14 cellular contexts compared by ENCODE assay signal in genomic region chr7:132865766-132866531, GRCh38.
DNase-seq lines count a peak whose midpoint lies in the region; ATAC-seq and TF ChIP-seq lines count a peak whose summit lies in the region.
"Had no signal": no experiment of that assay in that cellular context is flagged by ENCODE, and none has a peak within 500 bp of the region (broad histone marks: within the 10 kb centered on the region; RNA-seq: fewer than 3 reads in every experiment).

No MANE protein-coding gene starts in this region.

- no peaks in the 10 kb centered on the region for H3K27me3 ChIP-seq in vagina

- H3K4me3 ChIP-seq in fibroblast of mammary gland (ENCODE audit: control insufficient read depth, low read depth, low read length) (no peak overlapping the region), mucosa of descending colon (no peak overlapping the region), vagina (no peak overlapping the region)

- H3K4me1 ChIP-seq in mucosa of descending colon (ENCODE audit: low read depth) (no peaks in the 10 kb centered on the region), vagina (peaks cover 9% of the 10 kb centered on the region)

- peak; percentile 28 for ATAC-seq in mucosa of descending colon
- no peak for ATAC-seq in HG03159 (IDR thresholded peaks at IDR 0.05; ENCODE audit: unreplicated experiment)
- ATAC-seq: activated CD4-positive, CD25-positive, alpha-beta regulatory T cell treated with anti-CD3 and anti-CD28 coated beads, Interleukin-2, amount 50 U/mL, for 24 hours; effector memory CD8-positive, alpha-beta T cell had no signal

- TF ChIP-seq POLR2A in vagina (IDR thresholded peaks at IDR 0.05), result no peak

- intact Hi-C loops in mucosa of descending colon (cut with DNase I, micrococcal nuclease) (no loop called here), vagina (cut with DNase I) (no loop called here)

- TF ChIP-seq CTCF in fibroblast of mammary gland (conservative IDR thresholded peaks at IDR 0.05; ENCODE audit: control insufficient read depth, insufficient read depth, low read depth, low read length) (no peak), mucosa of descending colon (IDR thresholded peaks at IDR 0.05) (no peak), vagina (IDR thresholded peaks at IDR 0.05) (no peak)

- H3K27ac ChIP-seq in vagina, result no peak overlapping the region

- DNase-seq in EL, result peak; percentile 92
- DNase-seq in RPMI7951 (ENCODE audit: low read depth), result peak; percentile 87
- peak; percentile 72 for DNase-seq in fibroblast of mammary gland (ENCODE audit: low read depth)
- DNase-seq in mucosa of descending colon, result no peak
- no peak for DNase-seq in NOMO-1 treated with DMSO at 0.1 percent for 48 hours (lab: John Stamatoyannopoulos, UW; ENCODE audit: unreplicated experiment)
- no peak for DNase-seq in vagina (ENCODE audit: extremely low spot score in 2 of 2)
- no peak for DNase-seq in retina
- DNase-seq: activated T-cell treated with anti-CD3 and anti-CD28 coated beads, Interleukin-2, amount 50 U/mL, for 1 hour; CD4-positive, CD25-positive, alpha-beta regulatory T cell; effector memory CD8-positive, alpha-beta T cell; NCI-H1930; NK-92 treated with Interleukin-12 subunit alpha and Interleukin-12 subunit beta, amount 100 ng/mL, for 24 hours had no signal

- H3K36me3 ChIP-seq in mucosa of descending colon (ENCODE audit: low read depth) (no peaks in the 10 kb centered on the region), vagina (no peaks in the 10 kb centered on the region)

- H3K9me3 ChIP-seq in mucosa of descending colon (no peaks in the 10 kb centered on the region), vagina (no peaks in the 10 kb centered on the region)

Comparison
In these comparisons a context has a peak if more than half of its experiments do, and no peak if none do; other contexts are left out.
1. DNase-seq: peak in EL (single experiment), RPMI7951 (single experiment) and fibroblast of mammary gland (single experiment); none in mucosa of descending colon (0 of 3), NOMO-1 treated with DMSO at 0.1 percent for 48 hours (single experiment), vagina (0 of 2) and retina (single experiment).